Comparison of ENCODE assay signal across 1 cellular context in genomic region chr16:2926660-2927646, GRCh38.
A peak's percentile ranks its signal among the peaks of the same experiment; 100 is the strongest.
TF ChIP-seq lines count a peak whose summit lies in the region.

No MANE protein-coding gene starts in this region.

TF ChIP-seq in HepG2, 621 proteins besides CTCF, POLR2A, EP300 and RAD21 (continued from another document and continues in another):
- TF ChIP-seq ARID4A (CRISPR knock-in tag; IDR thresholded peaks at IDR 0.05; ENCODE audit: borderline replicate concordance) = no peak; the same call in 1 of the 2 replicates
- no peak for TF ChIP-seq JUND (CRISPR knock-in tag; IDR thresholded peaks at IDR 0.05)
- 0 out of 2 replicates have a peak, but pooled peaks have one; percentile 35 for TF ChIP-seq NFATC3 (CRISPR knock-in tag; IDR thresholded peaks at IDR 0.05)
- TF ChIP-seq CCAR2 (optimal IDR thresholded peaks at IDR 0.05; ENCODE audit: low read depth, low read length) = no peak
- TF ChIP-seq ZNF567 (CRISPR knock-in tag; IDR thresholded peaks at IDR 0.05; ENCODE audit: borderline replicate concordance) = no peak
- TF ChIP-seq ZNF12 (CRISPR knock-in tag; IDR thresholded peaks at IDR 0.05) = no peak
- peak; percentile 72 for TF ChIP-seq XRCC5 (optimal IDR thresholded peaks at IDR 0.05; ENCODE audit: low read length)
- no peak for TF ChIP-seq HDAC2 (CRISPR knock-in tag; IDR thresholded peaks at IDR 0.05)
- no peak for TF ChIP-seq ZMAT3 (CRISPR knock-in tag; conservative IDR thresholded peaks at IDR 0.05)
- TF ChIP-seq ZMYM2 (CRISPR knock-in tag; IDR thresholded peaks at IDR 0.05) = no peak
- peak; percentile 22; the same call in 1 of the 2 replicates for TF ChIP-seq ZFP91 (CRISPR knock-in tag; IDR thresholded peaks at IDR 0.05; ENCODE audit: borderline replicate concordance)
- no peak for TF ChIP-seq NFIB (CRISPR knock-in tag; IDR thresholded peaks at IDR 0.05; ENCODE audit: borderline replicate concordance)
- peak; percentile 49 for TF ChIP-seq ZNF687 (CRISPR knock-in tag; IDR thresholded peaks at IDR 0.05)
- no peak; the same call in 1 of the 2 replicates for TF ChIP-seq ZNF547 (CRISPR knock-in tag; IDR thresholded peaks at IDR 0.05)
- TF ChIP-seq MATR3 (CRISPR knock-in tag; IDR thresholded peaks at IDR 0.05) = no peak
- no peak for TF ChIP-seq KAT8 (CRISPR knock-in tag; IDR thresholded peaks at IDR 0.05)
- no peak for TF ChIP-seq ZNF773 (CRISPR knock-in tag; IDR thresholded peaks at IDR 0.05; ENCODE audit: borderline replicate concordance)
- TF ChIP-seq ATF5 (CRISPR knock-in tag; IDR thresholded peaks at IDR 0.05; ENCODE audit: low read depth) = no peak
- TF ChIP-seq ZNF224 (CRISPR knock-in tag; IDR thresholded peaks at IDR 0.05) = no peak
- TF ChIP-seq ZKSCAN1 (IDR thresholded peaks at IDR 0.05; ENCODE audit: low read length) = no peak
- no peak for TF ChIP-seq ZNF75D (CRISPR knock-in tag; IDR thresholded peaks at IDR 0.05; ENCODE audit: borderline replicate concordance)
- no peak for TF ChIP-seq SIX4 (CRISPR knock-in tag; IDR thresholded peaks at IDR 0.05)
- TF ChIP-seq ONECUT2 (CRISPR knock-in tag; IDR thresholded peaks at IDR 0.05) = no peak
- TF ChIP-seq KIAA2018 (CRISPR knock-in tag; IDR thresholded peaks at IDR 0.05; ENCODE audit: borderline replicate concordance) = no peak
- TF ChIP-seq ZBTB33 (CRISPR knock-in tag; IDR thresholded peaks at IDR 0.05) = 0 out of 2 replicates have a peak, but pooled peaks have one; percentile 37
- no peak for TF ChIP-seq ZFP36L2 (CRISPR knock-in tag; IDR thresholded peaks at IDR 0.05)
- TF ChIP-seq DPF2 (CRISPR knock-in tag; IDR thresholded peaks at IDR 0.05; ENCODE audit: borderline replicate concordance, low read depth) = no peak
- no peak for TF ChIP-seq KLF9 (CRISPR knock-in tag; IDR thresholded peaks at IDR 0.05; ENCODE audit: low read depth)
- peak; percentile 46 for TF ChIP-seq RXRA (CRISPR knock-in tag; IDR thresholded peaks at IDR 0.05)
- TF ChIP-seq DNMT3B (CRISPR knock-in tag; conservative IDR thresholded peaks at IDR 0.05) = no peak
- TF ChIP-seq HHEX (CRISPR knock-in tag; IDR thresholded peaks at IDR 0.05) = no peak
- peak; percentile 65 for TF ChIP-seq ARID3A (IDR thresholded peaks at IDR 0.05; ENCODE audit: low read depth, low read length)
